Comparison of ENCODE assay signal across 25 cellular contexts in the genomic region with DNA sequence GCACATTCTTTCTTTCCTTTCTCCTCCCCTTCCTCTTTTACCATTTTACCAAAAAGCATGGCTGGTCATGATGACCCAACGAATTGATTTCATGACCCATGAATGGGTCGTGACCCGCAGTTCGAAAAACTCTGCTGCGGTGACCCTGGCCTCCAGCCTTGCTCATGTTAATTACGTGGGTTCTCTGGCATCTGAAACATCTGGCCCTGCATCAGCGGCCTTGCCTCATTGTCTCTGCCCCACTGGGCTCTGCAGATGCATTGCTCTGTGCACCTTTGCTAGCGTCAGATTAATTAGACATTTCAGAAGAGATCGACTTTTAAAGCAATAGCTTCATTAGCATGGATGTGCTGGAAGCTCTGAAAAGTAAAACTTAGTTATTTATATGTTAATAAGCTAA.
"Had no signal": no experiment of that assay in that cellular context is flagged by ENCODE, and none has a peak within 500 bp of the region (broad histone marks: within the 10 kb centered on the region; RNA-seq: fewer than 3 reads in every experiment).

No MANE protein-coding gene starts in this region.

- H3K9me3 Mint-ChIP-seq: activated T-helper 17 cell treated with anti-CD3 and anti-CD28 coated beads, Interleukin-2, amount 50 U/mL, for 72 hours had no signal

- H3K9me3 ChIP-seq: ovary, uterus had no signal

- H3K4me1 ChIP-seq: left lung, psoas muscle, tibial nerve, uterus had no signal

- H3K4me3 Mint-ChIP-seq: activated CD4-positive, alpha-beta memory T cell treated with anti-CD3 and anti-CD28 coated beads, Interleukin-2, amount 10 ng/mL, durations not matched to agents 7 days and 5 days; activated CD8-positive, alpha-beta memory T cell treated with anti-CD3 and anti-CD28 coated beads, Interleukin-2, amount 10 ng/mL, durations not matched to agents 7 days and 5 days; activated T-helper 17 cell treated with anti-CD3 and anti-CD28 coated beads, Interleukin-2, amount 50 U/mL, for 72 hours; stimulated activated naive CD8-positive, alpha-beta T cell treated with anti-CD3 and anti-CD28 coated beads, Interleukin-15, Interleukin-2, amounts not matched to agents 100 ng/mL and 50 ng/mL, for 24 hours had no signal

- ATAC-seq: activated CD8-positive, alpha-beta memory T cell treated with anti-CD3 and anti-CD28 coated beads, Interleukin-2, amount 10 ng/mL, durations not matched to agents 7 days and 5 days; activated T-helper 17 cell treated with anti-CD3 and anti-CD28 coated beads, Interleukin-2, amount 50 U/mL, for 72 hours; left lung; psoas muscle; right cardiac atrium had no signal

- H3K36me3 ChIP-seq: brain microvascular endothelial cell, left lung, ovary, tibial nerve, uterus had no signal

- H3K27ac Mint-ChIP-seq: activated CD4-positive, alpha-beta memory T cell treated with anti-CD3 and anti-CD28 coated beads, Interleukin-2, amount 10 ng/mL, durations not matched to agents 7 days and 5 days; activated CD8-positive, alpha-beta memory T cell treated with anti-CD3 and anti-CD28 coated beads, Interleukin-2, amount 10 ng/mL, durations not matched to agents 7 days and 5 days; activated T-helper 17 cell treated with anti-CD3 and anti-CD28 coated beads, Interleukin-2, amount 50 U/mL, for 72 hours; stimulated activated naive CD8-positive, alpha-beta T cell treated with anti-CD3 and anti-CD28 coated beads, Interleukin-15, Interleukin-2, amounts not matched to agents 100 ng/mL and 50 ng/mL, for 24 hours had no signal

- H3K27me3 ChIP-seq: brain microvascular endothelial cell, left lung, ovary, tibial nerve, uterus had no signal

- H3K27me3 Mint-ChIP-seq: activated CD4-positive, alpha-beta memory T cell treated with anti-CD3 and anti-CD28 coated beads, Interleukin-2, amount 10 ng/mL, durations not matched to agents 7 days and 5 days; activated CD8-positive, alpha-beta memory T cell treated with anti-CD3 and anti-CD28 coated beads, Interleukin-2, amount 10 ng/mL, durations not matched to agents 7 days and 5 days had no signal

- H3K36me3 Mint-ChIP-seq: activated CD8-positive, alpha-beta memory T cell treated with anti-CD3 and anti-CD28 coated beads, Interleukin-2, amount 10 ng/mL, durations not matched to agents 7 days and 5 days had no signal

- DNase-seq: activated CD4-positive, alpha-beta memory T cell treated with anti-CD3 and anti-CD28 coated beads, Interleukin-2, amount 10 ng/mL, durations not matched to agents 7 days and 5 days; activated CD4-positive, alpha-beta T cell treated with anti-CD3 and anti-CD28 coated beads for 48 hours; activated CD4-positive, CD25-positive, alpha-beta regulatory T cell; activated CD8-positive, alpha-beta memory T cell treated with anti-CD3 and anti-CD28 coated beads, Interleukin-2, amount 10 ng/mL, durations not matched to agents 7 days and 5 days; activated naive CD4-positive, alpha-beta T cell; brain microvascular endothelial cell; central memory CD4-positive, alpha-beta T cell; dorsolateral prefrontal cortex; erythroblast; left lung; mammary epithelial cell; ovary; psoas muscle; right cardiac atrium; stimulated activated CD4-positive, alpha-beta T cell treated with anti-CD3 and anti-CD28 coated beads, Interleukin-2, amount 100 ng/mL, for 24 hours; T-helper 1 cell; T-helper 9 cell; uterus had no signal

- H3K4me3 ChIP-seq: dorsolateral prefrontal cortex, left lung, ovary, psoas muscle, tibial nerve, uterus had no signal

- H3K4me1 Mint-ChIP-seq: activated CD4-positive, alpha-beta memory T cell treated with anti-CD3 and anti-CD28 coated beads, Interleukin-2, amount 10 ng/mL, durations not matched to agents 7 days and 5 days; activated CD8-positive, alpha-beta memory T cell treated with anti-CD3 and anti-CD28 coated beads, Interleukin-2, amount 10 ng/mL, durations not matched to agents 7 days and 5 days; activated T-helper 17 cell treated with anti-CD3 and anti-CD28 coated beads, Interleukin-2, amount 50 U/mL, for 72 hours had no signal

- FAIRE-seq: colon, endometrium, frontal cortex, keratinocyte had no signal

- H3K27ac ChIP-seq: brain microvascular endothelial cell, dorsolateral prefrontal cortex, left lung, ovary, psoas muscle, tibial nerve, uterus had no signal
